Comparison of ENCODE assay signal across 24 cellular contexts in genomic region chr9:31700252-31701045, GRCh38.
DNase-seq lines count a peak whose midpoint lies in the region; ATAC-seq lines count a peak whose summit lies in the region.
"Had no signal": no experiment of that assay in that cellular context is flagged by ENCODE, and none has a peak within 500 bp of the region (broad histone marks: within the 10 kb centered on the region; RNA-seq: fewer than 3 reads in every experiment).

No MANE protein-coding gene starts in this region.

- peak overlapping the region; percentile 35 for H3K27ac Mint-ChIP-seq in activated naive CD8-positive, alpha-beta T cell treated with anti-CD3 and anti-CD28 coated beads for 36 hours
- H3K27ac Mint-ChIP-seq: T-cell had no signal

- H3K27ac ChIP-seq in substantia nigra (ENCODE audit: low read depth, low read length, poor library complexity, severe bottlenecking) = no peak overlapping the region
- H3K27ac ChIP-seq: C4-2B, dorsolateral prefrontal cortex, esophagus muscularis mucosa, psoas muscle, skin epidermis, thoracic aorta had no signal

- H3K9me3 Mint-ChIP-seq in activated T-cell treated with anti-CD3 and anti-CD28 coated beads, Interleukin-2, amount 50 U/mL, for 4 hours = peaks cover 4% of the 10 kb centered on the region
- peaks cover 10% of the 10 kb centered on the region for H3K9me3 Mint-ChIP-seq in activated naive CD8-positive, alpha-beta T cell treated with anti-CD3 and anti-CD28 coated beads for 36 hours

- peak; percentile 71 to 78 for ATAC-seq in activated T-cell treated with anti-CD3 and anti-CD28 coated beads, Interleukin-2, amount 50 U/mL, for 4 hours
- no peak for ATAC-seq in HG03378 (IDR thresholded peaks at IDR 0.05; ENCODE audit: unreplicated experiment)
- ATAC-seq: HepG2, psoas muscle had no signal

- H3K36me3 Mint-ChIP-seq in activated T-cell treated with anti-CD3 and anti-CD28 coated beads, Interleukin-2, amount 50 U/mL, for 4 hours (ENCODE audit: insufficient read depth) = no peaks in the 10 kb centered on the region
- H3K36me3 Mint-ChIP-seq in activated naive CD8-positive, alpha-beta T cell treated with anti-CD3 and anti-CD28 coated beads for 36 hours = no peaks in the 10 kb centered on the region
- H3K36me3 Mint-ChIP-seq: T-cell had no signal

- H3K27me3 Mint-ChIP-seq in activated T-cell treated with anti-CD3 and anti-CD28 coated beads, Interleukin-2, amount 50 U/mL, for 4 hours (ENCODE audit: low read depth) = no peaks in the 10 kb centered on the region
- H3K27me3 Mint-ChIP-seq in activated naive CD8-positive, alpha-beta T cell treated with anti-CD3 and anti-CD28 coated beads for 36 hours = no peaks in the 10 kb centered on the region
- H3K27me3 Mint-ChIP-seq: T-cell had no signal

- peaks cover 19% of the 10 kb centered on the region for H3K4me1 Mint-ChIP-seq in activated T-cell treated with anti-CD3 and anti-CD28 coated beads, Interleukin-2, amount 50 U/mL, for 4 hours (ENCODE audit: low read depth)
- peaks cover 7% of the 10 kb centered on the region for H3K4me1 Mint-ChIP-seq in activated naive CD8-positive, alpha-beta T cell treated with anti-CD3 and anti-CD28 coated beads for 36 hours

- no peak for DNase-seq in activated T-cell treated with anti-CD3 and anti-CD28 coated beads, Interleukin-2, amount 50 U/mL, for 4 hours
- no peak for DNase-seq in activated T-cell treated with anti-CD3 and anti-CD28 coated beads for 4 hours
- peak; percentile 35 for DNase-seq in NCI-H69 (lab: John Stamatoyannopoulos, UW)
- DNase-seq in activated naive CD8-positive, alpha-beta T cell treated with anti-CD3 and anti-CD28 coated beads for 36 hours = no peak
- DNase-seq in renal cortical epithelial cell (ENCODE audit: low read depth) = peak; percentile 40
- no peak for DNase-seq in cardiac septum (ENCODE audit: low spot score)
- DNase-seq in substantia nigra (lab: John Stamatoyannopoulos, UW) = no peak
- DNase-seq: activated CD4-positive, alpha-beta T cell treated with anti-CD3 and anti-CD28 coated beads, Interleukin-2, amount 50 U/mL, for 48 hours; amniotic stem cell; central memory CD4-positive, alpha-beta T cell; dorsolateral prefrontal cortex; GDM1; NCI-H1417 treated with DMSO at 0.1 percent for 48 hours; NCI-H446 treated with DMSO at 0.1 percent for 48 hours; psoas muscle; Right ventricle myocardium superior; stimulated activated CD4-positive, alpha-beta T cell treated with anti-CD3 and anti-CD28 coated beads, Interleukin-4, amount 100 ng/mL, for 4 hours; T-cell had no signal

- intact Hi-C loops in cardiac septum (cut with DNase I) = no loop called here

- H3K4me3 Mint-ChIP-seq in activated T-cell treated with anti-CD3 and anti-CD28 coated beads, Interleukin-2, amount 50 U/mL, for 4 hours = no peak overlapping the region
- no peak overlapping the region for H3K4me3 Mint-ChIP-seq in activated naive CD8-positive, alpha-beta T cell treated with anti-CD3 and anti-CD28 coated beads for 36 hours
- H3K4me3 Mint-ChIP-seq: T-cell had no signal

Comparison
In these comparisons a context has a peak if more than half of its experiments do, and no peak if none do; other contexts are left out.
1. DNase-seq: peak in NCI-H69 (single experiment) and renal cortical epithelial cell (single experiment); none in activated T-cell treated with anti-CD3 and anti-CD28 coated beads, Interleukin-2, amount 50 U/mL, for 4 hours (single experiment), activated T-cell treated with anti-CD3 and anti-CD28 coated beads for 4 hours (single experiment), activated naive CD8-positive, alpha-beta T cell treated with anti-CD3 and anti-CD28 coated beads for 36 hours (single experiment), cardiac septum (single experiment) and substantia nigra (0 of 49).